In the genomic region with DNA sequence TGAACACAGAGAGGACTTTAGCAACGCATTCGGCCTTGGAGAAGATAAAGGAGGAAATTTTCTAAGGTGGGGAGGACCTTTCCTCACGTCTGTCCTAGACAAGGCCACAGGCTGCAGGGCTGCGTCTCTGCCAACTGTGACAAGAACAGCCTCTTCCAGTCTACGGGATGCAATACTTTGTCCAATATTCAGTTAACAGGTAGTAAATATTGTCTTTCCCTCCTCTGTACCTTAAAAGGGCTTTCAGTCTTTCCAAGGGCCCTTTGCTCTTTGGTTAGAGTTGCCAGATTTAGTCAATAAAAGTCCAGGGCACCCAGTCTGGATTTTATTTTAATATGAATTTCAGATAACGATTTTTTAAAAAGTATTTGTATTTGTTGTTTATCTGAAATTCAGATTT, we compare ENCODE assay signal across 1 cellular context.
TF ChIP-seq lines count a peak whose summit lies in the region.

No MANE protein-coding gene starts in this region.

TF ChIP-seq in HepG2, 621 proteins besides CTCF, POLR2A, EP300 and RAD21:
- no peak for TF ChIP-seq HNF1B (CRISPR knock-in tag; IDR thresholded peaks at IDR 0.05)
- TF ChIP-seq HIVEP1 (CRISPR knock-in tag; IDR thresholded peaks at IDR 0.05), result no peak
- no peak for TF ChIP-seq NFE2 (CRISPR knock-in tag; IDR thresholded peaks at IDR 0.05)
- no peak for TF ChIP-seq ZNF749 (CRISPR knock-in tag; IDR thresholded peaks at IDR 0.05; ENCODE audit: borderline replicate concordance)
- TF ChIP-seq ZNF816 (CRISPR knock-in tag; IDR thresholded peaks at IDR 0.05; ENCODE audit: borderline replicate concordance), result no peak
- TF ChIP-seq, protein P1, sequence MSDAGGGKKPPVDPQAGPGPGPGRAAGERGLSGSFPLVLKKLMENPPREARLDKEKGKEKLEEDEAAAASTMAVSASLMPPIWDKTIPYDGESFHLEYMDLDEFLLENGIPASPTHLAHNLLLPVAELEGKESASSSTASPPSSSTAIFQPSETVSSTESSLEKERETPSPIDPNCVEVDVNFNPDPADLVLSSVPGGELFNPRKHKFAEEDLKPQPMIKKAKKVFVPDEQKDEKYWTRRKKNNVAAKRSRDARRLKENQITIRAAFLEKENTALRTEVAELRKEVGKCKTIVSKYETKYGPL (CRISPR knock-in tag; IDR thresholded peaks at IDR 0.05), result no peak
- TF ChIP-seq LCORL (IDR thresholded peaks at IDR 0.05), result no peak
- no peak for TF ChIP-seq LCORL (CRISPR knock-in tag; IDR thresholded peaks at IDR 0.05)
- no peak for TF ChIP-seq ZSCAN5A (CRISPR knock-in tag; IDR thresholded peaks at IDR 0.05; ENCODE audit: borderline replicate concordance)
- no peak for TF ChIP-seq HNF4A (CRISPR knock-in tag; IDR thresholded peaks at IDR 0.05)
- no peak for TF ChIP-seq ONECUT2 (CRISPR knock-in tag; IDR thresholded peaks at IDR 0.05)
- no peak for TF ChIP-seq JDP2 (CRISPR knock-in tag; IDR thresholded peaks at IDR 0.05; ENCODE audit: borderline replicate concordance)
- TF ChIP-seq ATAD3A (CRISPR knock-in tag; IDR thresholded peaks at IDR 0.05), result no peak
- no peak for TF ChIP-seq ZNF777 (CRISPR knock-in tag; IDR thresholded peaks at IDR 0.05)
- TF ChIP-seq ZNF652 (CRISPR knock-in tag; IDR thresholded peaks at IDR 0.05; ENCODE audit: borderline replicate concordance, low read depth), result no peak
- TF ChIP-seq AGO1 (IDR thresholded peaks at IDR 0.05; ENCODE audit: low read depth, low read length, poor library complexity, severe bottlenecking), result no peak
